21 cellular contexts compared by ENCODE assay signal in genomic region chr5:16127865-16128544, GRCh38. TPM values are rescaled to one million over a fixed set of nuclear protein-coding genes. Genes with fewer than 3 reads are reported as not detected.
"Had no signal": no experiment of that assay in that cellular context is flagged by ENCODE, and none has a peak within 500 bp of the region (broad histone marks: within the 10 kb centered on the region; RNA-seq: fewer than 3 reads in every experiment).

No MANE protein-coding gene starts in this region.

- H3K27ac ChIP-seq: HL-60, SJCRH30 had no signal

- H3K4me3 ChIP-seq: MG63, SJCRH30 had no signal

- ATAC-seq: SK-N-SH treated with all-trans-retinoic acid at 6 μM for 48 hours had no signal

- H3K9me3 ChIP-seq: MG63, SJCRH30 had no signal

- DNase-seq: Karpas-422, KG1, MG63, NCI-H1092, NCI-H1105 treated with DMSO at 0.1 percent for 48 hours, NCI-H1417 treated with DMSO at 0.1 percent for 48 hours, NCI-H146, NCI-H1694 treated with DMSO at 0.1 percent for 48 hours, NCI-H1930, NCI-H2081, NCI-H2107, NCI-H2227 treated with DMSO at 0.1 percent for 48 hours, NCI-H524 treated with DMSO at 0.1 percent for 48 hours, NCI-H69, NCI-H774, RPMI8226, SHP77 treated with DMSO at 0.1 percent for 48 hours, SJCRH30 had no signal

- H3K4me1 ChIP-seq: SJCRH30 had no signal

- H3K27me3 ChIP-seq: SJCRH30 had no signal

- H3K36me3 ChIP-seq: MG63, SJCRH30 had no signal

RNA-seq across cellular contexts. Expression of gene MARCHF11, which starts 51.6 kb away (rescaled TPM):
- total RNA-seq: NCI-H460, SJCRH30 had no signal
